Comparison of ENCODE assay signal across 10 cellular contexts in genomic region chr5:88979244-88979643, GRCh38.
A peak's percentile ranks its signal among the peaks of the same experiment; 100 is the strongest.
DNase-seq lines count a peak whose midpoint lies in the region; ATAC-seq and TF ChIP-seq lines count a peak whose summit lies in the region.
"Had no signal": no experiment of that assay in that cellular context is flagged by ENCODE, and none has a peak within 500 bp of the region (broad histone marks: within the 10 kb centered on the region; RNA-seq: fewer than 3 reads in every experiment).

No MANE protein-coding gene starts in this region.

- peaks cover 3 to 6% of the 10 kb centered on the region in 2 donors for H3K36me3 Mint-ChIP-seq in activated T-cell treated with anti-CD3 and anti-CD28 coated beads, Interleukin-2, amount 50 U/mL, for 72 hours (ENCODE audit: insufficient read depth in 2 of 2)
- no peaks in the 10 kb centered on the region for H3K36me3 Mint-ChIP-seq in activated T-cell treated with anti-CD3 and anti-CD28 coated beads, Interleukin-2, amount 50 U/mL, for 24 hours (ENCODE audit: low read depth)
- H3K36me3 Mint-ChIP-seq in activated T-helper 17 cell treated with anti-CD3 and anti-CD28 coated beads, Interleukin-2, amount 50 U/mL, for 72 hours (ENCODE audit: low read depth): no peaks in the 10 kb centered on the region

- peak; percentile 86 to 87 for ATAC-seq in activated T-cell treated with anti-CD3 and anti-CD28 coated beads, Interleukin-2, amount 50 U/mL, for 72 hours (replicated peaks in 1 of 2)
- peak; percentile 66 for ATAC-seq in HG03135 (IDR thresholded peaks at IDR 0.05; ENCODE audit: unreplicated experiment)
- ATAC-seq in activated T-helper 17 cell treated with anti-CD3 and anti-CD28 coated beads, Interleukin-2, amount 50 U/mL, for 72 hours (replicated peaks): peak; percentile 58
- peak; percentile 69 for ATAC-seq in stimulated activated naive CD8-positive, alpha-beta T cell treated with anti-CD3 and anti-CD28 coated beads, Interleukin-15, Interleukin-2, amounts not matched to agents 100 U/mL and 50 U/mL, for 24 hours
- ATAC-seq: heart left ventricle had no signal

- H3K4me1 ChIP-seq in transverse colon: no peaks in the 10 kb centered on the region
- H3K4me1 ChIP-seq: heart left ventricle, SJCRH30 had no signal

- H3K27me3 ChIP-seq in transverse colon: no peaks in the 10 kb centered on the region
- H3K27me3 ChIP-seq: heart left ventricle, SJCRH30 had no signal

- peaks cover 19% of the 10 kb centered on the region for H3K27me3 Mint-ChIP-seq in activated T-cell treated with anti-CD3 and anti-CD28 coated beads, Interleukin-2, amount 50 U/mL, for 72 hours (ENCODE audit: low read depth)
- H3K27me3 Mint-ChIP-seq in activated T-cell treated with anti-CD3 and anti-CD28 coated beads, Interleukin-2, amount 50 U/mL, for 24 hours: no peaks in the 10 kb centered on the region
- no peaks in the 10 kb centered on the region for H3K27me3 Mint-ChIP-seq in activated T-helper 17 cell treated with anti-CD3 and anti-CD28 coated beads, Interleukin-2, amount 50 U/mL, for 72 hours

- 45 to 66% methylated on average over 3 of the region's 3 CpGs for WGBS in transverse colon (ENCODE audit: low coverage in 1 of 2), 2 donors

- TF ChIP-seq POLR2A in transverse colon (IDR thresholded peaks at IDR 0.05): no peak

- no peak overlapping the region for H3K27ac ChIP-seq in transverse colon
- H3K27ac ChIP-seq: heart left ventricle, SJCRH30 had no signal

- H3K27ac Mint-ChIP-seq in activated T-cell treated with anti-CD3 and anti-CD28 coated beads, Interleukin-2, amount 50 U/mL, for 72 hours: peak overlapping the region; percentile 93
- no peak overlapping the region for H3K27ac Mint-ChIP-seq in activated T-cell treated with anti-CD3 and anti-CD28 coated beads, Interleukin-2, amount 50 U/mL, for 24 hours
- H3K27ac Mint-ChIP-seq in activated T-helper 17 cell treated with anti-CD3 and anti-CD28 coated beads, Interleukin-2, amount 50 U/mL, for 72 hours: no peak overlapping the region

- TF ChIP-seq EP300 in transverse colon (IDR thresholded peaks at IDR 0.05; ENCODE audit: low read depth): no peak

- peaks cover 3% of the 10 kb centered on the region in 2 donors for H3K9me3 Mint-ChIP-seq in activated T-cell treated with anti-CD3 and anti-CD28 coated beads, Interleukin-2, amount 50 U/mL, for 72 hours
- H3K9me3 Mint-ChIP-seq in activated T-cell treated with anti-CD3 and anti-CD28 coated beads, Interleukin-2, amount 50 U/mL, for 24 hours: no peaks in the 10 kb centered on the region
- no peaks in the 10 kb centered on the region for H3K9me3 Mint-ChIP-seq in activated T-helper 17 cell treated with anti-CD3 and anti-CD28 coated beads, Interleukin-2, amount 50 U/mL, for 72 hours

- no peaks in the 10 kb centered on the region for H3K36me3 ChIP-seq in transverse colon
- H3K36me3 ChIP-seq: heart left ventricle, SJCRH30 had no signal

- in situ Hi-C loops in transverse colon (cut with MboI; ENCODE audit: low pct_ligation_motif_present in 1 of 4, low pct_unique_long_range_greater_than_20kb in 1 of 4, low sequenced_read_pairs in 3 of 4): no loop called here

- H3K4me3 Mint-ChIP-seq in activated T-cell treated with anti-CD3 and anti-CD28 coated beads, Interleukin-2, amount 50 U/mL, for 72 hours: peak overlapping the region in 1 of 2 donors; percentile 48
- no peak overlapping the region for H3K4me3 Mint-ChIP-seq in activated T-cell treated with anti-CD3 and anti-CD28 coated beads, Interleukin-2, amount 50 U/mL, for 24 hours
- H3K4me3 Mint-ChIP-seq in activated T-helper 17 cell treated with anti-CD3 and anti-CD28 coated beads, Interleukin-2, amount 50 U/mL, for 72 hours: no peak overlapping the region

- H3K9me3 ChIP-seq in transverse colon: no peaks in the 10 kb centered on the region
- H3K9me3 ChIP-seq: heart left ventricle, SJCRH30 had no signal

- H3K4me1 Mint-ChIP-seq in activated T-cell treated with anti-CD3 and anti-CD28 coated beads, Interleukin-2, amount 50 U/mL, for 72 hours (ENCODE audit: low read depth): peaks cover 26% of the 10 kb centered on the region
- H3K4me1 Mint-ChIP-seq in activated T-cell treated with anti-CD3 and anti-CD28 coated beads, Interleukin-2, amount 50 U/mL, for 24 hours (ENCODE audit: low read depth): peaks cover 18% of the 10 kb centered on the region
- H3K4me1 Mint-ChIP-seq in activated T-helper 17 cell treated with anti-CD3 and anti-CD28 coated beads, Interleukin-2, amount 50 U/mL, for 72 hours: no peaks in the 10 kb centered on the region

- no peak for TF ChIP-seq CTCF in transverse colon (IDR thresholded peaks at IDR 0.05)

- peak; percentile 14 to 27 for DNase-seq in activated T-cell treated with anti-CD3 and anti-CD28 coated beads, Interleukin-2, amount 50 U/mL, for 72 hours
- DNase-seq in activated T-cell treated with anti-CD3 and anti-CD28 coated beads, Interleukin-2, amount 50 U/mL, for 24 hours: no peak
- no peak for DNase-seq in stimulated activated naive CD8-positive, alpha-beta T cell treated with anti-CD3 and anti-CD28 coated beads, Interleukin-15, Interleukin-2, amounts not matched to agents 100 U/mL and 50 U/mL, for 24 hours
- DNase-seq in NCI-H1048 (lab: John Stamatoyannopoulos, UW) (no peak), transverse colon (no peak), RKO (ENCODE audit: low spot score) (no peak)
- DNase-seq: heart left ventricle, SJCRH30 had no signal

- intact Hi-C loops in transverse colon (cut with DNase I; ENCODE audit: low total_unique reads): no loop called here

- H3K4me3 ChIP-seq in transverse colon: no peak overlapping the region
- H3K4me3 ChIP-seq: heart left ventricle, SJCRH30 had no signal

Comparison
In these comparisons a context has a peak if more than half of its experiments do, and no peak if none do; other contexts are left out.
1. DNase-seq: peak in activated T-cell treated with anti-CD3 and anti-CD28 coated beads, Interleukin-2, amount 50 U/mL, for 72 hours (2 of 2); none in activated T-cell treated with anti-CD3 and anti-CD28 coated beads, Interleukin-2, amount 50 U/mL, for 24 hours (single experiment), stimulated activated naive CD8-positive, alpha-beta T cell treated with anti-CD3 and anti-CD28 coated beads, Interleukin-15, Interleukin-2, amounts not matched to agents 100 U/mL and 50 U/mL, for 24 hours (single experiment), NCI-H1048 (single experiment), transverse colon (single experiment) and RKO (single experiment).
2. Peak in every context shown above with its lines, with median percentiles within 50 percentile points of each other: ATAC-seq.